ENCODE assay signal across 11 cellular contexts in the genomic region with DNA sequence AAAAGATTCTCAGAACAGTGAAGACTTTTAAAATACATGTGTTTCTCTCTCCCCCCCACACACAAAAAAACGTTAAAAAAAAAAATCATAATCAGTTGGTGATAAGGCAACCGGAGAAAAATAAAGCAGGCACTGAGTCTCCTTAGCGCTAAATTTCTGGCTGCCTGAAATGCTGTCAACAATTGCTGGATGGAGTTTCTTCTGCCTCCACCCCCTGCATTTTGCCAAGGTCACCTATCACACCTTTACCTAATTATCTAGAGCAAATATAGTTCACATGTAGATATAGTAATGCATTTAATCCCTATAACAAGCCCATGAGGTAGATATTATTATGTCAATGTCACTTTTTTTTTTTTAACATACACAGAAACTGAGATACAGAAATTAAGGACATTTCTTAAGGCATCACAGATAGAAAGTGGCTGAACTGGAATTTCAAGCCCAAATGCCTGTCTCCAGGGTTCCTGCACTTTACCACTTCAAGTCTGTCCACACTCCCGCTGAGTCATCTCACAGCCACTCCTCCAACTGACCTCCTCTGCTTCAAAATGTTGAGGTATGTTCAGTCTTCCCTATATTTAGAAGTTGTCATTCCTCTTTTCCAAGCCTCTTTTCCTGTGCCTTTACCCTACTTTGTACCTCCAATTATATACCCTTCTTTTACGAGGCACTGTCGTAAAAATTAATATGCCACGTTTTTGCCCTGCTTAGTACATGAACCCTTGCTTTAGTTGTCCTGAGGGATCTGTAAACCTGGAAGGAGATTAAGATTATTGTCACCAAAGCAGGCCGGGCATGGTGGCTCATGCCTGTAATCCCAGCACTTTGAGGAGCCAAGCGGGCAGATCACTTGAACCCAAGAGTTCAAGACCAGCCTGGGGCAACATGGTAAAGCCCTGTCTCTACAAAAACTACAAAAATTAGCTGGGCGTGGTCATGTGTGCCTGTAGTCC.
DNase-seq lines count a peak whose midpoint lies in the region; ATAC-seq, FAIRE-seq and TF ChIP-seq lines count a peak whose summit lies in the region.
"Had no signal": no experiment of that assay in that cellular context is flagged by ENCODE, and none has a peak within 500 bp of the region (broad histone marks: within the 10 kb centered on the region; RNA-seq: fewer than 3 reads in every experiment).

No MANE protein-coding gene starts in this region.

- H3K9me3 ChIP-seq in right atrium auricular region (no peaks in the 10 kb centered on the region), K562 (replicated peaks; ENCODE audit: control insufficient read depth, insufficient read depth, low read depth, low read length) (no peaks in the 10 kb centered on the region)

- BruUV-seq in K562 (replicated peaks; lab: Mats Ljungman, UMichigan): no TSS peak

- intact Hi-C loops in Right ventricle myocardium superior (cut with DNase I) (loop anchor here (10.0 kb wide), 1 partner anchor 71 kb away; a partner anchor contains a TSS), K562 (cut with micrococcal nuclease) (no loop called here), left colon (cut with DNase I, micrococcal nuclease) (no loop called here)

- no peak overlapping the region for H3K4me2 ChIP-seq in K562 (ENCODE audit: insufficient read depth, low read length)

- no peak overlapping the region for H2AFZ ChIP-seq in K562 (ENCODE audit: low read depth, low read length)

- no peak for TF ChIP-seq RAD21 in K562 (CRISPR knock-in tag; conservative IDR thresholded peaks at IDR 0.05 in 1 of 2, IDR thresholded peaks at IDR 0.05 in 1 of 2)

- H3K4me3 ChIP-seq in right atrium auricular region (no peak overlapping the region), K562 (no peak overlapping the region)

- no peaks in the 10 kb centered on the region for H3K36me3 ChIP-seq in right atrium auricular region
- H3K36me3 ChIP-seq in K562 (ENCODE audit: control insufficient read depth, insufficient read depth, low read length): no peaks in the 10 kb centered on the region

- H3K9ac ChIP-seq in K562 (ENCODE audit: insufficient read depth in 1 of 2, low read depth in 2 of 2, low read length in 2 of 2): no peak overlapping the region

- H3K27ac ChIP-seq in right atrium auricular region (no peak overlapping the region), K562 (ENCODE audit: extremely low read depth, low read depth, low read length) (no peak overlapping the region)

- ATAC-seq in Right ventricle myocardium superior (ENCODE audit: poor library complexity) (peak; percentile 82), K562 (no peak), left colon (peak; percentile 92), GM21367 (IDR thresholded peaks at IDR 0.05; ENCODE audit: unreplicated experiment) (no peak)

- TF ChIP-seq EP300 in K562 (IDR thresholded peaks at IDR 0.05; ENCODE audit: low read length): no peak

- no peaks in the 10 kb centered on the region for H3K79me2 ChIP-seq in K562 (ENCODE audit: control insufficient read depth, insufficient read depth, low read length)

- no peaks in the 10 kb centered on the region for H3K9me1 ChIP-seq in K562 (ENCODE audit: control insufficient read depth, insufficient read depth, low read length)

- POLR2A ChIA-PET in K562 (lab: Yijun Ruan, JAX): interaction anchor here (0.6 kb wide), 1 partner anchor 26 kb away, joined by 3 read pairs; no protein-coding TSS in a partner anchor

- H4K20me1 ChIP-seq in K562 (replicated peaks; ENCODE audit: control insufficient read depth, insufficient read depth, low read length): no peaks in the 10 kb centered on the region

- CTCF ChIA-PET in K562 (lab: Yijun Ruan, JAX; ENCODE audit: low intra/inter-chr PET ratio): no interaction called here

- DNase-seq in Right ventricle myocardium superior: no peak
- no peak for DNase-seq in right atrium auricular region (ENCODE audit: low spot score)
- no peak for DNase-seq in K562 (ENCODE audit: extremely low read depth in 1 of 4, low spot score in 3 of 4)
- peak in 1 of 2 donors; percentile 64 for DNase-seq in left colon
- DNase-seq in stimulated activated CD4-positive, alpha-beta T cell treated with anti-CD3 and anti-CD28 coated beads, Interleukin-2, amount 100 ng/mL, for 24 hours: no peak
- no peak for DNase-seq in NCI-H1105 treated with DMSO at 0.1 percent for 48 hours (lab: John Stamatoyannopoulos, UW)
- no peak for DNase-seq in DMS 273 treated with DMSO at 0.1 percent for 48 hours (lab: John Stamatoyannopoulos, UW)
- DNase-seq: AML-193; effector CD4-positive, alpha-beta T cell had no signal

- TF ChIP-seq POLR2A in K562 (conservative IDR thresholded peaks at IDR 0.05): no peak

- WGBS in K562 (ENCODE audit: insufficient coverage, low coverage, missing lambda C conversion rate): 8% methylated on average over 7 of the region's 10 CpGs

- no peaks in the 10 kb centered on the region for H3K27me3 ChIP-seq in right atrium auricular region
- peaks cover 4 to 9% of the 10 kb centered on the region in 2 experiments; a peak in 2 of 5 replicates for H3K27me3 ChIP-seq in K562 (ENCODE audit: control insufficient read depth in 2 of 2, insufficient read depth in 2 of 2, low read length in 2 of 2)

- H3K4me1 ChIP-seq in right atrium auricular region (no peaks in the 10 kb centered on the region), K562 (replicated peaks in 1 of 2; ENCODE audit: control insufficient read depth in 2 of 2, insufficient read depth in 2 of 2, low read length in 2 of 2) (no peaks in the 10 kb centered on the region)

- TF ChIP-seq CTCF in right atrium auricular region (IDR thresholded peaks at IDR 0.05): no peak
- TF ChIP-seq CTCF in K562 (IDR thresholded peaks at IDR 0.05 in 2 of 3, conservative IDR thresholded peaks at IDR 0.05 in 1 of 3; ENCODE audit: insufficient read depth in 2 of 3, low read depth in 1 of 3, low read length in 3 of 3): no peak

- in situ Hi-C loops in K562 (cut with MboI): loop anchor here (25.0 kb wide), 1 partner anchor 638 kb away; a partner anchor contains a TSS

- no peak for FAIRE-seq in K562 (lab: Jason Lieb, UNC)
- FAIRE-seq: TTC549 had no signal

TF ChIP-seq in K562, 482 proteins besides CTCF, POLR2A, EP300 and RAD21:
- TF ChIP-seq ETV5 (CRISPR knock-in tag; IDR thresholded peaks at IDR 0.05; ENCODE audit: low read depth): no peak
- TF ChIP-seq MAFG (tag; conservative IDR thresholded peaks at IDR 0.05): 0 out of 2 replicates have a peak, but pooled peaks have one; percentile 27
- no peak for TF ChIP-seq STAT5B (CRISPR knock-in tag; IDR thresholded peaks at IDR 0.05)
- TF ChIP-seq FOXM1 (IDR thresholded peaks at IDR 0.05; ENCODE audit: low read depth): no peak
- no peak for TF ChIP-seq FOXM1 (CRISPR knock-in tag; IDR thresholded peaks at IDR 0.05; ENCODE audit: low read depth)
- no peak for TF ChIP-seq KAT2B (IDR thresholded peaks at IDR 0.05; ENCODE audit: low read depth, low read length)
- TF ChIP-seq, protein P1, sequence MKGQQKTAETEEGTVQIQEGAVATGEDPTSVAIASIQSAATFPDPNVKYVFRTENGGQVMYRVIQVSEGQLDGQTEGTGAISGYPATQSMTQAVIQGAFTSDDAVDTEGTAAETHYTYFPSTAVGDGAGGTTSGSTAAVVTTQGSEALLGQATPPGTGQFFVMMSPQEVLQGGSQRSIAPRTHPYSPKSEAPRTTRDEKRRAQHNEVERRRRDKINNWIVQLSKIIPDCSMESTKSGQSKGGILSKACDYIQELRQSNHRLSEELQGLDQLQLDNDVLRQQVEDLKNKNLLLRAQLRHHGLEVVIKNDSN (CRISPR knock-in tag; IDR thresholded peaks at IDR 0.05): no peak
- TF ChIP-seq CHD4 (IDR thresholded peaks at IDR 0.05; ENCODE audit: insufficient read depth, insufficient replicate concordance, low read depth, low read length, poor library complexity, severe bottlenecking): no peak
- no peak for TF ChIP-seq ZNF644 (tag; IDR thresholded peaks at IDR 0.05; ENCODE audit: low read depth)
- 0 out of 2 replicates have a peak, but pooled peaks have one; percentile 25 for TF ChIP-seq NFE2 (IDR thresholded peaks at IDR 0.05; ENCODE audit: low read depth)
TF ChIP-seq in K562: peak in this region for 2.

Comparison
In these comparisons a context has a peak if more than half of its experiments do, and no peak if none do; other contexts are left out.
1. ATAC-seq: peak in Right ventricle myocardium superior (single experiment) and left colon (single experiment); none in K562 (single experiment) and GM21367 (single experiment).